ENCODE assay signal across 24 cellular contexts in genomic region chrX:39850209-39850608, GRCh38.
A peak's percentile ranks its signal among the peaks of the same experiment; 100 is the strongest.
DNase-seq lines count a peak whose midpoint lies in the region; ATAC-seq, FAIRE-seq and TF ChIP-seq lines count a peak whose summit lies in the region.
"Had no signal": no experiment of that assay in that cellular context is flagged by ENCODE, and none has a peak within 500 bp of the region (broad histone marks: within the 10 kb centered on the region; RNA-seq: fewer than 3 reads in every experiment).

No MANE protein-coding gene starts in this region.

- H3K9ac ChIP-seq in BLaER1 (no peak overlapping the region), mesenchymal stem cell (ENCODE audit: low read length) (no peak overlapping the region)
- H3K9ac ChIP-seq: neural progenitor cell had no signal

- FAIRE-seq in GM12892 (lab: Jason Lieb, UNC) = peak; percentile 89
- FAIRE-seq: RCC 7860, urothelium cell line had no signal

- no peak overlapping the region for H2BK120ac ChIP-seq in mesenchymal stem cell (ENCODE audit: low read depth, low read length)

- H3K79me1 ChIP-seq in mesenchymal stem cell (replicated peaks; ENCODE audit: low read length, poor library complexity, severe bottlenecking) = no peaks in the 10 kb centered on the region

- peak overlapping the region; percentile 92 for H3K4me2 ChIP-seq in BLaER1
- no peak overlapping the region for H3K4me2 ChIP-seq in mesenchymal stem cell (ENCODE audit: low read length, poor library complexity, severe bottlenecking)
- H3K4me2 ChIP-seq: neural progenitor cell had no signal

- H3K9me3 ChIP-seq in BLaER1 = no peaks in the 10 kb centered on the region
- H3K9me3 ChIP-seq in WERI-Rb-1 (ENCODE audit: severe bottlenecking) = no peaks in the 10 kb centered on the region
- peaks cover 10% of the 10 kb centered on the region for H3K9me3 ChIP-seq in mesenchymal stem cell (ENCODE audit: control insufficient read depth, low read length)
- no peaks in the 10 kb centered on the region for H3K9me3 ChIP-seq in effector memory CD4-positive, alpha-beta T cell (ENCODE audit: control insufficient read depth, low read length)
- H3K9me3 ChIP-seq: heart right ventricle, left ventricle myocardium inferior, prostate gland had no signal

- H3K36me3 ChIP-seq in BLaER1 (no peaks in the 10 kb centered on the region), WERI-Rb-1 (no peaks in the 10 kb centered on the region), mesenchymal stem cell (ENCODE audit: control insufficient read depth in 1 of 2, insufficient read depth in 2 of 2, low read depth in 1 of 2, low read length in 2 of 2) (no peaks in the 10 kb centered on the region)
- no peaks in the 10 kb centered on the region for H3K36me3 ChIP-seq in effector memory CD4-positive, alpha-beta T cell (ENCODE audit: control insufficient read depth, insufficient read depth, low read length)
- H3K36me3 ChIP-seq: heart right ventricle, left ventricle myocardium inferior, neural progenitor cell, prostate gland had no signal

- no peak overlapping the region for H3K4ac ChIP-seq in mesenchymal stem cell (ENCODE audit: low read depth in 1 of 2, low read length in 2 of 2)

- no peaks in the 10 kb centered on the region for H3K27me3 ChIP-seq in BLaER1
- H3K27me3 ChIP-seq in WERI-Rb-1 (ENCODE audit: insufficient read depth, low read depth, severe bottlenecking) = no peaks in the 10 kb centered on the region
- H3K27me3 ChIP-seq in mesenchymal stem cell (ENCODE audit: control insufficient read depth in 1 of 2, insufficient read depth in 1 of 2, low read length in 2 of 2) = peaks cover 0 to 39% of the 10 kb centered on the region in 2 experiments
- no peaks in the 10 kb centered on the region for H3K27me3 ChIP-seq in effector memory CD4-positive, alpha-beta T cell (replicated peaks; ENCODE audit: control insufficient read depth, insufficient read depth, low read length, poor library complexity, severe bottlenecking)
- H3K27me3 ChIP-seq: neural progenitor cell had no signal

- 0 out of 2 replicates have a peak overlapping the region, but pooled peaks have one; percentile 40 for H3K27ac ChIP-seq in BLaER1
- H3K27ac ChIP-seq in WERI-Rb-1 = peak overlapping the region; percentile 90
- no peak overlapping the region for H3K27ac ChIP-seq in mesenchymal stem cell (ENCODE audit: low read length, poor library complexity, severe bottlenecking)
- no peak overlapping the region for H3K27ac ChIP-seq in effector memory CD4-positive, alpha-beta T cell (ENCODE audit: insufficient read depth, low read length, poor library complexity, severe bottlenecking)
- H3K27ac ChIP-seq: epithelial cell of prostate, heart right ventricle, left ventricle myocardium inferior, neural progenitor cell, prostate gland had no signal

- H4K8ac ChIP-seq in mesenchymal stem cell (ENCODE audit: low read length) = peak overlapping the region; percentile 17

- H3K18ac ChIP-seq in mesenchymal stem cell (ENCODE audit: low read depth in 1 of 2, low read length in 2 of 2) = peak overlapping the region in 1 of 2 experiments; percentile 82

- DNase-seq in GM12892 (ENCODE audit: insufficient read length) = no peak
- no peak for DNase-seq in WERI-Rb-1
- no peak for DNase-seq in mesenchymal stem cell
- no peak for DNase-seq in effector memory CD4-positive, alpha-beta T cell
- DNase-seq in NCI-H1417 (lab: John Stamatoyannopoulos, UW) = no peak
- no peak for DNase-seq in cerebellum (ENCODE audit: low spot score)
- DNase-seq: activated naive CD4-positive, alpha-beta T cell treated with anti-CD3 and anti-CD28 coated beads for 36 hours; central memory CD4-positive, alpha-beta T cell; heart right ventricle; immature natural killer cell; left ventricle myocardium inferior; NCI-H1092 treated with DMSO at 0.1 percent for 48 hours; NCI-H2081 treated with DMSO at 0.1 percent for 48 hours; NCI-H510A treated with DMSO at 0.1 percent for 48 hours; T-helper 9 cell had no signal

- 0 out of 2 replicates have a peak overlapping the region, but pooled peaks have one; percentile 16 for H3K4me3 ChIP-seq in BLaER1
- no peak overlapping the region for H3K4me3 ChIP-seq in WERI-Rb-1 (ENCODE audit: low read depth, low read length)
- H3K4me3 ChIP-seq in mesenchymal stem cell (ENCODE audit: insufficient read depth in 1 of 2, low read depth in 1 of 2, low read length in 2 of 2) = no peak overlapping the region
- H3K4me3 ChIP-seq in effector memory CD4-positive, alpha-beta T cell (ENCODE audit: insufficient read depth, low read depth, low read length, poor library complexity, severe bottlenecking) = no peak overlapping the region
- H3K4me3 ChIP-seq: heart right ventricle, left ventricle myocardium inferior, neural progenitor cell, prostate gland had no signal

- H4K91ac ChIP-seq in mesenchymal stem cell (ENCODE audit: low read length) = no peak overlapping the region

- no peaks in the 10 kb centered on the region for H4K20me1 ChIP-seq in BLaER1

- no peak overlapping the region for H2BK15ac ChIP-seq in mesenchymal stem cell (ENCODE audit: low read depth, poor library complexity, severe bottlenecking)

- TF ChIP-seq POLR2A in GM12892 (IDR thresholded peaks at IDR 0.05; ENCODE audit: low read depth, low read length) = no peak

- WGBS in mesenchymal stem cell = 73% methylated on average over 3 of the region's 4 CpGs

- H2AFZ ChIP-seq in mesenchymal stem cell (ENCODE audit: low read depth, low read length) = no peak overlapping the region
- H2AFZ ChIP-seq: neural progenitor cell had no signal

- H3K23ac ChIP-seq in mesenchymal stem cell (ENCODE audit: low read length in 2 of 2) = no peak overlapping the region

- TF ChIP-seq CTCF in WERI-Rb-1 (IDR thresholded peaks at IDR 0.05; ENCODE audit: low read depth, low read length) = no peak

- no peak for ATAC-seq in HG02840 (IDR thresholded peaks at IDR 0.05; ENCODE audit: low FRiP score, unreplicated experiment)
- ATAC-seq: activated CD4-positive, CD25-positive, alpha-beta regulatory T cell treated with anti-CD3 and anti-CD28 coated beads, Interleukin-2, amount 50 U/mL, for 24 hours; activated T-cell treated with anti-CD3 and anti-CD28 coated beads, Interleukin-2, amount 50 U/mL, for 4 hours; heart right ventricle had no signal

- no peak overlapping the region for H2BK5ac ChIP-seq in mesenchymal stem cell (ENCODE audit: low read depth, low read length, poor library complexity, severe bottlenecking)

- H2AK5ac ChIP-seq in mesenchymal stem cell (ENCODE audit: low read length, severe bottlenecking) = no peak overlapping the region

- H3K4me1 ChIP-seq in BLaER1 (peaks cover 59% of the 10 kb centered on the region), mesenchymal stem cell (ENCODE audit: control insufficient read depth, insufficient read depth, low read depth, low read length) (peaks cover 11% of the 10 kb centered on the region)
- H3K4me1 ChIP-seq in effector memory CD4-positive, alpha-beta T cell (ENCODE audit: control insufficient read depth, insufficient read depth, low read length, poor library complexity, severe bottlenecking) = peaks cover 21% of the 10 kb centered on the region
- H3K4me1 ChIP-seq: prostate gland had no signal

- H2BK12ac ChIP-seq in mesenchymal stem cell (ENCODE audit: low read length in 2 of 2) = no peak overlapping the region

- no peak overlapping the region for H3K14ac ChIP-seq in mesenchymal stem cell (ENCODE audit: low read length in 2 of 2)

Comparison
In these comparisons a context has a peak if more than half of its experiments do, and no peak if none do; other contexts are left out.
1. H3K27ac ChIP-seq: peak in BLaER1 (single experiment) and WERI-Rb-1 (single experiment); none in mesenchymal stem cell (single experiment) and effector memory CD4-positive, alpha-beta T cell (single experiment).